ENCODE assay signal across 10 cellular contexts in genomic region chr10:8056378-8056777, GRCh38. TPM values are rescaled to one million over a fixed set of nuclear protein-coding genes. Genes with fewer than 3 reads are reported as not detected.
DNase-seq lines count a peak whose midpoint lies in the region; ATAC-seq and TF ChIP-seq lines count a peak whose summit lies in the region.
"Had no signal": no experiment of that assay in that cellular context is flagged by ENCODE, and none has a peak within 500 bp of the region (broad histone marks: within the 10 kb centered on the region; RNA-seq: fewer than 3 reads in every experiment).

No MANE protein-coding gene starts in this region.

- WGBS in esophagus squamous epithelium, 2 donors, result 81 to 85% methylated on average over 5 of the region's 6 CpGs

- H3K4me3 ChIP-seq in GM06990 (replicated peaks; ENCODE audit: low read depth, low read length) (peak overlapping the region; percentile 76), RWPE2 (ENCODE audit: severe bottlenecking) (peak overlapping the region; percentile 61), esophagus squamous epithelium (peak overlapping the region; percentile 8 to 76 (median 54))

- peaks cover 27% of the 10 kb centered on the region for H3K4me1 Mint-ChIP-seq in progenitor cell of endocrine pancreas (ENCODE audit: low read depth)

- H3K9me3 Mint-ChIP-seq in progenitor cell of endocrine pancreas (ENCODE audit: low read depth), result no peaks in the 10 kb centered on the region

- H3K36me3 Mint-ChIP-seq in progenitor cell of endocrine pancreas (ENCODE audit: insufficient read depth), result no peaks in the 10 kb centered on the region

- H3K27me3 ChIP-seq in GM06990 (replicated peaks; ENCODE audit: control insufficient read depth, insufficient read depth, low read length) (no peaks in the 10 kb centered on the region), RWPE2 (ENCODE audit: insufficient read depth, poor library complexity, severe bottlenecking) (no peaks in the 10 kb centered on the region), esophagus squamous epithelium (peaks cover 5 to 100% (median 23%) of the 10 kb centered on the region in 4 donors)

- H3K9me3 ChIP-seq in RWPE2 (ENCODE audit: severe bottlenecking), result no peaks in the 10 kb centered on the region
- no peaks in the 10 kb centered on the region for H3K9me3 ChIP-seq in esophagus squamous epithelium

- TF ChIP-seq POLR2A in esophagus squamous epithelium (IDR thresholded peaks at IDR 0.05), result no peak

- H3K36me3 ChIP-seq in GM06990 (ENCODE audit: control insufficient read depth, insufficient read depth, low read length) (peaks cover 6% of the 10 kb centered on the region), RWPE2 (ENCODE audit: low read depth) (peaks cover 26% of the 10 kb centered on the region), esophagus squamous epithelium (no peaks in the 10 kb centered on the region)

- peaks cover 8% of the 10 kb centered on the region for H3K4me1 ChIP-seq in RWPE2 (ENCODE audit: insufficient read depth, poor library complexity, severe bottlenecking)
- H3K4me1 ChIP-seq in esophagus squamous epithelium, result peaks cover 34 to 61% (median 36%) of the 10 kb centered on the region in 3 donors

- ATAC-seq in RWPE2 (ENCODE audit: low read depth), result no peak
- ATAC-seq: sciatic nerve had no signal

- DNase-seq in GM06990 (ENCODE audit: extremely low read depth, insufficient read length), result no peak
- no peak for DNase-seq in RWPE2 (ENCODE audit: low spot score)
- no peak for DNase-seq in esophagus squamous epithelium (lab: John Stamatoyannopoulos, UW)
- no peak for DNase-seq in progenitor cell of endocrine pancreas (ENCODE audit: low spot score, unreplicated experiment)
- DNase-seq in HK-2 (ENCODE audit: unreplicated experiment), result no peak
- DNase-seq in substantia nigra (lab: John Stamatoyannopoulos, UW), result no peak
- DNase-seq in COR-L47 (lab: John Stamatoyannopoulos, UW), result no peak
- DNase-seq in NOMO-1 treated with dmso at 0.1 percent for 144 hours (lab: John Stamatoyannopoulos, UW; ENCODE audit: unreplicated experiment), result no peak
- DNase-seq: GF-D8 had no signal

- peak overlapping the region; percentile 78 for H3K27ac ChIP-seq in RWPE2 (ENCODE audit: poor library complexity, severe bottlenecking)
- peak overlapping the region in 2 of 4 donors; percentile 22 to 49 for H3K27ac ChIP-seq in esophagus squamous epithelium
- H3K27ac ChIP-seq in substantia nigra (ENCODE audit: low read depth, low read length, poor library complexity, severe bottlenecking), result no peak overlapping the region

- TF ChIP-seq CTCF in GM06990 (IDR thresholded peaks at IDR 0.05; ENCODE audit: insufficient read depth, low read length, poor library complexity, severe bottlenecking) (no peak), RWPE2 (IDR thresholded peaks at IDR 0.05; ENCODE audit: poor library complexity, severe bottlenecking) (no peak), esophagus squamous epithelium (IDR thresholded peaks at IDR 0.05) (no peak), progenitor cell of endocrine pancreas (IDR thresholded peaks at IDR 0.05; ENCODE audit: unreplicated experiment) (no peak)

- intact Hi-C loops in esophagus squamous epithelium (cut with DNase I), result no loop called here

- H3K4me3 Mint-ChIP-seq in progenitor cell of endocrine pancreas (ENCODE audit: low read depth), result peak overlapping the region; percentile 61

- H3K27me3 Mint-ChIP-seq in progenitor cell of endocrine pancreas, result peaks cover 86% of the 10 kb centered on the region

- peak overlapping the region; percentile 38 for H3K27ac Mint-ChIP-seq in progenitor cell of endocrine pancreas

RNA-seq across cellular contexts. Expression of gene GATA3, which starts 1.9 kb away (rescaled TPM):
- total RNA-seq in esophagus squamous epithelium (1 to 10 TPM in 1 of 4 donors, under 1 TPM in 2, not detected in 1; 0.35 to 1.3 (median 0.40) TPM), progenitor cell of endocrine pancreas (2.7 and 4.6 TPM in 2 replicates)
